In the genomic region with DNA sequence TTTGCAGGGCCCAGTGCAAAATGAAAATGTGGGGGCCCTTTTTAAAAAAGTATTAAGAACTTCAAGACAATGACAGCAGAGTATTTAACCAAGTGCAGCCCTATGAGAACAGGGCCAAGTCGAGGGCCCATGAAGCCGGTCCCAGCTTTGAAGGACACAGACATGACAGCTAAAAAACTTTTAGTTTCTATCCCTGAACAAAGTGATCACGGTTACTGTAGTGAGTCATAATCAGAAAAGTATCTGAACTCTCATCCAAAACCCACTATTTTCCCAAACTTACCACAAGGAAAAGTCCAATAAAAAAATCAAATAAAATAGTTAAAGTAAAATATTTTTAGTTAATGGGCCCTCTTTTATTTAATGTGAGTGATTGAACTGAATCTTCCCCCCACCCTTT, we compare ENCODE assay signal across 1 cellular context.
TF ChIP-seq lines count a peak whose summit lies in the region.

No MANE protein-coding gene starts in this region.

TF ChIP-seq in GM12878, 131 proteins besides CTCF, POLR2A, EP300 and RAD21 (continued from another document):
- TF ChIP-seq BCL3 (IDR thresholded peaks at IDR 0.05; ENCODE audit: borderline replicate concordance, insufficient read depth, low read depth, low read length, poor library complexity, severe bottlenecking) (no peak), TARDBP (IDR thresholded peaks at IDR 0.05; ENCODE audit: borderline replicate concordance) (no peak), CHD2 (IDR thresholded peaks at IDR 0.05; ENCODE audit: borderline replicate concordance, low read depth, low read length) (no peak), DPF2 (IDR thresholded peaks at IDR 0.05) (no peak), RUNX3 (IDR thresholded peaks at IDR 0.05; ENCODE audit: low read length) (peak; percentile 54; the same call in 1 of the 2 replicates), ZNF384 (IDR thresholded peaks at IDR 0.05; ENCODE audit: borderline replicate concordance, low read depth, low read length) (no peak), TCF12 (IDR thresholded peaks at IDR 0.05; ENCODE audit: low read depth, low read length) (no peak), NR2C2 (IDR thresholded peaks at IDR 0.05; ENCODE audit: borderline replicate concordance, control insufficient read depth, insufficient read length, low read depth) (no peak), SREBF1 (IDR thresholded peaks at IDR 0.05; ENCODE audit: low read length) (no peak), IKZF2 (IDR thresholded peaks at IDR 0.05) (peak; percentile 65 to 82), ATF2 (IDR thresholded peaks at IDR 0.05; ENCODE audit: low read length) (peak; percentile 24; the same call in 1 of the 2 replicates), BCL11A (IDR thresholded peaks at IDR 0.05; ENCODE audit: low read depth, low read length) (no peak), TBL1XR1 (IDR thresholded peaks at IDR 0.05; ENCODE audit: low read depth, low read length) (no peak), ZNF24 (IDR thresholded peaks at IDR 0.05) (no peak), NR2C1 (IDR thresholded peaks at IDR 0.05) (no peak), IRF3 (IDR thresholded peaks at IDR 0.05) (no peak), IKZF1 (conservative IDR thresholded peaks at IDR 0.05) (peak; percentile 74), MTA2 (IDR thresholded peaks at IDR 0.05; ENCODE audit: low read depth) (0 out of 2 replicates have a peak, but pooled peaks have one; percentile 8), JUNB (IDR thresholded peaks at IDR 0.05) (peak; percentile 71), SMAD5 (IDR thresholded peaks at IDR 0.05; ENCODE audit: low read depth) (no peak), SRF (IDR thresholded peaks at IDR 0.05; ENCODE audit: low read depth in 2 of 2, low read length in 2 of 2) (no peak), CHD4 (IDR thresholded peaks at IDR 0.05) (no peak), NFIC (IDR thresholded peaks at IDR 0.05; ENCODE audit: low read depth, low read length) (peak; percentile 69; the same call in 1 of the 2 replicates)
- TF ChIP-seq, protein P1, sequence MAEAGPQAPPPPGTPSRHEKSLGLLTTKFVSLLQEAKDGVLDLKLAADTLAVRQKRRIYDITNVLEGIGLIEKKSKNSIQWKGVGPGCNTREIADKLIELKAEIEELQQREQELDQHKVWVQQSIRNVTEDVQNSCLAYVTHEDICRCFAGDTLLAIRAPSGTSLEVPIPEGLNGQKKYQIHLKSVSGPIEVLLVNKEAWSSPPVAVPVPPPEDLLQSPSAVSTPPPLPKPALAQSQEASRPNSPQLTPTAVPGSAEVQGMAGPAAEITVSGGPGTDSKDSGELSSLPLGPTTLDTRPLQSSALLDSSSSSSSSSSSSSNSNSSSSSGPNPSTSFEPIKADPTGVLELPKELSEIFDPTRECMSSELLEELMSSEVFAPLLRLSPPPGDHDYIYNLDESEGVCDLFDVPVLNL (IDR thresholded peaks at IDR 0.05; ENCODE audit: low read depth, low read length), result no peak
- TF ChIP-seq, protein P2, sequence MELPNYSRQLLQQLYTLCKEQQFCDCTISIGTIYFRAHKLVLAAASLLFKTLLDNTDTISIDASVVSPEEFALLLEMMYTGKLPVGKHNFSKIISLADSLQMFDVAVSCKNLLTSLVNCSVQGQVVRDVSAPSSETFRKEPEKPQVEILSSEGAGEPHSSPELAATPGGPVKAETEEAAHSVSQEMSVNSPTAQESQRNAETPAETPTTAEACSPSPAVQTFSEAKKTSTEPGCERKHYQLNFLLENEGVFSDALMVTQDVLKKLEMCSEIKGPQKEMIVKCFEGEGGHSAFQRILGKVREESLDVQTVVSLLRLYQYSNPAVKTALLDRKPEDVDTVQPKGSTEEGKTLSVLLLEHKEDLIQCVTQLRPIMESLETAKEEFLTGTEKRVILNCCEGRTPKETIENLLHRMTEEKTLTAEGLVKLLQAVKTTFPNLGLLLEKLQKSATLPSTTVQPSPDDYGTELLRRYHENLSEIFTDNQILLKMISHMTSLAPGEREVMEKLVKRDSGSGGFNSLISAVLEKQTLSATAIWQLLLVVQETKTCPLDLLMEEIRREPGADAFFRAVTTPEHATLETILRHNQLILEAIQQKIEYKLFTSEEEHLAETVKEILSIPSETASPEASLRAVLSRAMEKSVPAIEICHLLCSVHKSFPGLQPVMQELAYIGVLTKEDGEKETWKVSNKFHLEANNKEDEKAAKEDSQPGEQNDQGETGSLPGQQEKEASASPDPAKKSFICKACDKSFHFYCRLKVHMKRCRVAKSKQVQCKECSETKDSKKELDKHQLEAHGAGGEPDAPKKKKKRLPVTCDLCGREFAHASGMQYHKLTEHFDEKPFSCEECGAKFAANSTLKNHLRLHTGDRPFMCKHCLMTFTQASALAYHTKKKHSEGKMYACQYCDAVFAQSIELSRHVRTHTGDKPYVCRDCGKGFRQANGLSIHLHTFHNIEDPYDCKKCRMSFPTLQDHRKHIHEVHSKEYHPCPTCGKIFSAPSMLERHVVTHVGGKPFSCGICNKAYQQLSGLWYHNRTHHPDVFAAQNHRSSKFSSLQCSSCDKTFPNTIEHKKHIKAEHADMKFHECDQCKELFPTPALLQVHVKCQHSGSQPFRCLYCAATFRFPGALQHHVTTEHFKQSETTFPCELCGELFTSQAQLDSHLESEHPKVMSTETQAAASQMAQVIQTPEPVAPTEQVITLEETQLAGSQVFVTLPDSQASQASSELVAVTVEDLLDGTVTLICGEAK (IDR thresholded peaks at IDR 0.05; ENCODE audit: borderline replicate concordance), result no peak
- TF ChIP-seq, protein P3, sequence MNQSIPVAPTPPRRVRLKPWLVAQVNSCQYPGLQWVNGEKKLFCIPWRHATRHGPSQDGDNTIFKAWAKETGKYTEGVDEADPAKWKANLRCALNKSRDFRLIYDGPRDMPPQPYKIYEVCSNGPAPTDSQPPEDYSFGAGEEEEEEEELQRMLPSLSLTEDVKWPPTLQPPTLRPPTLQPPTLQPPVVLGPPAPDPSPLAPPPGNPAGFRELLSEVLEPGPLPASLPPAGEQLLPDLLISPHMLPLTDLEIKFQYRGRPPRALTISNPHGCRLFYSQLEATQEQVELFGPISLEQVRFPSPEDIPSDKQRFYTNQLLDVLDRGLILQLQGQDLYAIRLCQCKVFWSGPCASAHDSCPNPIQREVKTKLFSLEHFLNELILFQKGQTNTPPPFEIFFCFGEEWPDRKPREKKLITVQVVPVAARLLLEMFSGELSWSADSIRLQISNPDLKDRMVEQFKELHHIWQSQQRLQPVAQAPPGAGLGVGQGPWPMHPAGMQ (IDR thresholded peaks at IDR 0.05; ENCODE audit: borderline replicate concordance), result no peak
- TF ChIP-seq, protein P4, sequence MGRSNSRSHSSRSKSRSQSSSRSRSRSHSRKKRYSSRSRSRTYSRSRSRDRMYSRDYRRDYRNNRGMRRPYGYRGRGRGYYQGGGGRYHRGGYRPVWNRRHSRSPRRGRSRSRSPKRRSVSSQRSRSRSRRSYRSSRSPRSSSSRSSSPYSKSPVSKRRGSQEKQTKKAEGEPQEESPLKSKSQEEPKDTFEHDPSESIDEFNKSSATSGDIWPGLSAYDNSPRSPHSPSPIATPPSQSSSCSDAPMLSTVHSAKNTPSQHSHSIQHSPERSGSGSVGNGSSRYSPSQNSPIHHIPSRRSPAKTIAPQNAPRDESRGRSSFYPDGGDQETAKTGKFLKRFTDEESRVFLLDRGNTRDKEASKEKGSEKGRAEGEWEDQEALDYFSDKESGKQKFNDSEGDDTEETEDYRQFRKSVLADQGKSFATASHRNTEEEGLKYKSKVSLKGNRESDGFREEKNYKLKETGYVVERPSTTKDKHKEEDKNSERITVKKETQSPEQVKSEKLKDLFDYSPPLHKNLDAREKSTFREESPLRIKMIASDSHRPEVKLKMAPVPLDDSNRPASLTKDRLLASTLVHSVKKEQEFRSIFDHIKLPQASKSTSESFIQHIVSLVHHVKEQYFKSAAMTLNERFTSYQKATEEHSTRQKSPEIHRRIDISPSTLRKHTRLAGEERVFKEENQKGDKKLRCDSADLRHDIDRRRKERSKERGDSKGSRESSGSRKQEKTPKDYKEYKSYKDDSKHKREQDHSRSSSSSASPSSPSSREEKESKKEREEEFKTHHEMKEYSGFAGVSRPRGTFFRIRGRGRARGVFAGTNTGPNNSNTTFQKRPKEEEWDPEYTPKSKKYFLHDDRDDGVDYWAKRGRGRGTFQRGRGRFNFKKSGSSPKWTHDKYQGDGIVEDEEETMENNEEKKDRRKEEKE (IDR thresholded peaks at IDR 0.05), result no peak
- TF ChIP-seq, protein P5, sequence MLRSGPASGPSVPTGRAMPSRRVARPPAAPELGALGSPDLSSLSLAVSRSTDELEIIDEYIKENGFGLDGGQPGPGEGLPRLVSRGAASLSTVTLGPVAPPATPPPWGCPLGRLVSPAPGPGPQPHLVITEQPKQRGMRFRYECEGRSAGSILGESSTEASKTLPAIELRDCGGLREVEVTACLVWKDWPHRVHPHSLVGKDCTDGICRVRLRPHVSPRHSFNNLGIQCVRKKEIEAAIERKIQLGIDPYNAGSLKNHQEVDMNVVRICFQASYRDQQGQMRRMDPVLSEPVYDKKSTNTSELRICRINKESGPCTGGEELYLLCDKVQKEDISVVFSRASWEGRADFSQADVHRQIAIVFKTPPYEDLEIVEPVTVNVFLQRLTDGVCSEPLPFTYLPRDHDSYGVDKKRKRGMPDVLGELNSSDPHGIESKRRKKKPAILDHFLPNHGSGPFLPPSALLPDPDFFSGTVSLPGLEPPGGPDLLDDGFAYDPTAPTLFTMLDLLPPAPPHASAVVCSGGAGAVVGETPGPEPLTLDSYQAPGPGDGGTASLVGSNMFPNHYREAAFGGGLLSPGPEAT (IDR thresholded peaks at IDR 0.05; ENCODE audit: low read depth), result peak; percentile 53; the same call in 1 of the 2 replicates
- TF ChIP-seq, protein P6, sequence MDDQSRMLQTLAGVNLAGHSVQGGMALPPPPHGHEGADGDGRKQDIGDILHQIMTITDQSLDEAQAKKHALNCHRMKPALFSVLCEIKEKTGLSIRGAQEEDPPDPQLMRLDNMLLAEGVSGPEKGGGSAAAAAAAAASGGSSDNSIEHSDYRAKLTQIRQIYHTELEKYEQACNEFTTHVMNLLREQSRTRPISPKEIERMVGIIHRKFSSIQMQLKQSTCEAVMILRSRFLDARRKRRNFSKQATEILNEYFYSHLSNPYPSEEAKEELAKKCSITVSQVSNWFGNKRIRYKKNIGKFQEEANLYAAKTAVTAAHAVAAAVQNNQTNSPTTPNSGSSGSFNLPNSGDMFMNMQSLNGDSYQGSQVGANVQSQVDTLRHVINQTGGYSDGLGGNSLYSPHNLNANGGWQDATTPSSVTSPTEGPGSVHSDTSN (IDR thresholded peaks at IDR 0.05; ENCODE audit: insufficient replicate concordance, low read depth, low read length), result no peak
- TF ChIP-seq, protein P7, sequence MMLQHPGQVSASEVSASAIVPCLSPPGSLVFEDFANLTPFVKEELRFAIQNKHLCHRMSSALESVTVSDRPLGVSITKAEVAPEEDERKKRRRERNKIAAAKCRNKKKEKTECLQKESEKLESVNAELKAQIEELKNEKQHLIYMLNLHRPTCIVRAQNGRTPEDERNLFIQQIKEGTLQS (IDR thresholded peaks at IDR 0.05; ENCODE audit: borderline replicate concordance, extremely low read depth, low read depth, low read length), result no peak
